2 cellular contexts compared by ENCODE assay signal in the genomic region with DNA sequence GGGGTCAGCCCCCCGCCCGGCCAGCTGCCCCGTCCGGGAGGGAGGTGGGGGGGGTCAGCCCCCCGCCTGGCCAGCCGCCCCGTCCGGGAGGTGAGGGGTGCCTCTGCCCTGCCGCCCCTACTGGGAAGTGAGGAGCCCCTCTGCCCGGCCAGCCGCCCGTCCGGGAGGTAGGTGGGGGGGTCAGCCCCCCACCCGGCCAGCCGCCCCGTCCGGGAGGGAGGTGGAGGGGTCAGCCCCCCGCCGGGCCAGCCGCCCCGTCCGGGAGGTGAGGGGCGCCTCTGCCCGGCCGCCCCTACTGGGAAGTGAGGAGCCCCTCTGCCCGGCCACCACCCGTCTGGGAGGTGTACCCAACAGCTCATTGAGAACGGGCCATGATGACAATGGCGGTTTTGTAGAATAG. TPM values are rescaled to one million over a fixed set of nuclear protein-coding genes. Genes with fewer than 3 reads are reported as not detected.
"Had no signal": no experiment of that assay in that cellular context is flagged by ENCODE, and none has a peak within 500 bp of the region (broad histone marks: within the 10 kb centered on the region; RNA-seq: fewer than 3 reads in every experiment).

No MANE protein-coding gene starts in this region.

RNA-seq across cellular contexts. Expression of a gene that starts 21.0 kb away (rescaled TPM):
- total RNA-seq: pulmonary artery endothelial cell had no signal

RNA-seq across cellular contexts. Expression of a gene that starts 42.0 kb away (rescaled TPM):
- total RNA-seq: osteoblast had no signal
